8 cellular contexts compared by ENCODE assay signal in the genomic region with DNA sequence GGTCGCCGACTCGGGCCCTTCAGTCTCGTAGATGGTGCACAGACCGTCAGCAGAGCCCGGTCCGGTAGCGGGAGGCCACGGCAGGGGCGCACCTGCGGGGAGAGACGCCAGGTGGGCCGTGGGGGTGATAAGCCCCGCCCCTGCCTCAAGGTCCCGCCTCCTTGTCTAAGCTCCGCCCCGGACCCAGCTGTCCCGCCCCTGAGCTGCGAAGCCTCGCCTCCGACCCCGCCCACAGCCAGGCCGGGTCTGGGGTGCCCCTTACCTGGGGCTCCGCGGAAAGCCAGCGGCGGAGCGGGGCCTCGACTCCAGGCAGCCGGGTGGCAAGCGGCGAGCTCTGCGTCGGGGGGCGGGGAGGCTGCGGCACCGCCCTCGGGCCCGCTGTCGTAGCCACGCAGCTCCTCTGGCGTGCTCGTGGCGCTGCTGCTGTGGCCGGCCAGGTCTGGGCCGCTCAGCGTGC. TPM values are rescaled to one million over a fixed set of nuclear protein-coding genes. Genes with fewer than 3 reads are reported as not detected.
A peak's percentile ranks its signal among the peaks of the same experiment; 100 is the strongest.
DNase-seq lines count a peak whose midpoint lies in the region; ATAC-seq and TF ChIP-seq lines count a peak whose summit lies in the region.

No MANE protein-coding gene starts in this region.

- no peak overlapping the region for H3K27ac Mint-ChIP-seq in activated T-cell treated with anti-CD3 and anti-CD28 coated beads, Interleukin-2, amount 50 U/mL, for 24 hours

- H3K9me3 ChIP-seq in ovary (no peaks in the 10 kb centered on the region), upper lobe of right lung (no peaks in the 10 kb centered on the region)

- no peak for TF ChIP-seq POLR2A in ovary (IDR thresholded peaks at IDR 0.05)

- intact Hi-C loops in ovary (cut with DNase I) = no loop called here
- intact Hi-C loops in upper lobe of right lung (cut with DNase I) = no loop called here

- ATAC-seq in HG02623 (IDR thresholded peaks at IDR 0.05; ENCODE audit: unreplicated experiment) (peak; percentile 51), upper lobe of right lung (peak; percentile 64)

- H3K4me1 ChIP-seq in ovary (ENCODE audit: insufficient read depth) = peaks cover 9% of the 10 kb centered on the region
- peaks cover 21% of the 10 kb centered on the region for H3K4me1 ChIP-seq in upper lobe of right lung

- 1 to 3% (median 2%) methylated on average over 7 to 47 of the region's 47 CpGs for WGBS in ovary, 3 donors

- no peaks in the 10 kb centered on the region for H3K36me3 ChIP-seq in ovary
- H3K36me3 ChIP-seq in upper lobe of right lung = no peaks in the 10 kb centered on the region

- no peak for TF ChIP-seq CTCF in fibroblast of the aortic adventitia (IDR thresholded peaks at IDR 0.05; ENCODE audit: insufficient read depth, low read length)
- TF ChIP-seq CTCF in ovary (IDR thresholded peaks at IDR 0.05) = no peak
- no peak for TF ChIP-seq CTCF in upper lobe of right lung (IDR thresholded peaks at IDR 0.05)

- H3K4me3 ChIP-seq in GM08714 (ENCODE audit: low read length) = peak overlapping the region; percentile 46; the same call in 1 of the 2 replicates
- H3K4me3 ChIP-seq in fibroblast of the aortic adventitia (ENCODE audit: low read depth, low read length) = peak overlapping the region; percentile 56
- peak overlapping the region; percentile 47 for H3K4me3 ChIP-seq in ovary
- peak overlapping the region; percentile 51 for H3K4me3 ChIP-seq in upper lobe of right lung

- no peaks in the 10 kb centered on the region for H3K27me3 ChIP-seq in ovary
- peaks cover 27% of the 10 kb centered on the region for H3K27me3 ChIP-seq in upper lobe of right lung

- peaks cover 50% of the 10 kb centered on the region for H3K27me3 Mint-ChIP-seq in activated T-cell treated with anti-CD3 and anti-CD28 coated beads, Interleukin-2, amount 50 U/mL, for 24 hours

- no peaks in the 10 kb centered on the region for H3K9me3 Mint-ChIP-seq in activated T-cell treated with anti-CD3 and anti-CD28 coated beads, Interleukin-2, amount 50 U/mL, for 24 hours

- DNase-seq in NOMO-1 treated with DMSO at 0.1 percent for 48 hours (lab: John Stamatoyannopoulos, UW; ENCODE audit: unreplicated experiment) = peak; percentile 65
- peak; percentile 93 for DNase-seq in activated T-cell treated with anti-CD3 and anti-CD28 coated beads, Interleukin-2, amount 50 U/mL, for 24 hours
- DNase-seq in fibroblast of the aortic adventitia (ENCODE audit: low read depth) = peak; percentile 25
- DNase-seq in ovary = peak; percentile 79 to 91 (median 88)
- peak; percentile 87 for DNase-seq in upper lobe of right lung
- DNase-seq in NCI-H524 treated with DMSO at 0.1 percent for 48 hours (lab: John Stamatoyannopoulos, UW) = no peak

- H3K27ac ChIP-seq in ovary (peak overlapping the region in 1 of 2 donors; percentile 76), upper lobe of right lung (peak overlapping the region; percentile 53)

- H3K36me3 Mint-ChIP-seq in activated T-cell treated with anti-CD3 and anti-CD28 coated beads, Interleukin-2, amount 50 U/mL, for 24 hours (ENCODE audit: low read depth) = no peaks in the 10 kb centered on the region

- TF ChIP-seq EP300 in ovary (IDR thresholded peaks at IDR 0.05) = no peak

- H3K4me1 Mint-ChIP-seq in activated T-cell treated with anti-CD3 and anti-CD28 coated beads, Interleukin-2, amount 50 U/mL, for 24 hours (ENCODE audit: low read depth) = peaks cover 38% of the 10 kb centered on the region

- peak overlapping the region; percentile 45 for H3K4me3 Mint-ChIP-seq in activated T-cell treated with anti-CD3 and anti-CD28 coated beads, Interleukin-2, amount 50 U/mL, for 24 hours

RNA-seq across cellular contexts. Expression of gene PRR36, which starts 4.7 kb away (rescaled TPM):
- total RNA-seq in fibroblast of the aortic adventitia (ENCODE audit: low replicate concordance) (0.09 and 0.90 TPM in 2 replicates), ovary (1 to 10 TPM in 3 of 7 donors, under 1 TPM in 4; 0.45 to 2.2 (median 0.95) TPM), upper lobe of right lung (2.6 TPM)
- polyA plus RNA-seq in ovary = under 1 TPM; 0.05 to 0.27 TPM

RNA-seq across cellular contexts. Expression of gene LRRC8E, which starts 18.8 kb away (rescaled TPM):
- total RNA-seq in fibroblast of the aortic adventitia (ENCODE audit: low replicate concordance) = 2.1 and 5.2 TPM in 2 replicates
- total RNA-seq in ovary = 1 to 10 TPM in 1 of 7 donors, under 1 TPM in 4, not detected in 2; 0.10 to 2.1 (median 0.72) TPM
- under 1 TPM; 0.13 to 0.97 TPM for polyA plus RNA-seq in ovary
- total RNA-seq in upper lobe of right lung = 11.0 TPM

RNA-seq across cellular contexts. Expression of gene MAP2K7, which starts 34.2 kb away (rescaled TPM):
- total RNA-seq in fibroblast of the aortic adventitia (ENCODE audit: low replicate concordance) (3.4 and 10.2 TPM in 2 replicates), ovary (10 to 100 TPM in 5 of 7 donors, 1 to 10 TPM in 2; 9.2 to 35.5 (median 26.3) TPM), upper lobe of right lung (36.4 TPM)
- 10 to 100 TPM in 1 of 2 donors, 1 to 10 TPM in 1; 6.3 to 32.2 TPM for polyA plus RNA-seq in ovary

RNA-seq across cellular contexts. Expression of gene EVI5L, which starts 39.5 kb away (rescaled TPM):
- total RNA-seq in fibroblast of the aortic adventitia (ENCODE audit: low replicate concordance) (16.6 and 22.3 TPM in 2 replicates), ovary (10 to 100 TPM in 5 of 7 donors, 1 to 10 TPM in 2; 5.1 to 15.9 (median 13.1) TPM), upper lobe of right lung (15.5 TPM)
- 10 to 100 TPM in 1 of 2 donors, 1 to 10 TPM in 1; 7.2 to 10.9 TPM for polyA plus RNA-seq in ovary

RNA-seq across cellular contexts. Expression of gene TGFBR3L, which starts 45.1 kb away (rescaled TPM):
- 0.99 and 1.3 TPM in 2 replicates for total RNA-seq in fibroblast of the aortic adventitia (ENCODE audit: low replicate concordance)
- 1 to 10 TPM in 2 of 7 donors, not detected in 5; 1.0 to 6.9 TPM for total RNA-seq in ovary
- under 1 TPM in 1 of 2 donors, not detected in 1; 0.18 TPM for polyA plus RNA-seq in ovary
- total RNA-seq in upper lobe of right lung = 1.2 TPM
